ENCODE assay signal across 8 cellular contexts in genomic region chr6:292506-293184, GRCh38. TPM values are rescaled to one million over a fixed set of nuclear protein-coding genes. Genes with fewer than 3 reads are reported as not detected.
DNase-seq lines count a peak whose midpoint lies in the region; ATAC-seq, FAIRE-seq and TF ChIP-seq lines count a peak whose summit lies in the region.

No MANE protein-coding gene starts in this region.

- TF ChIP-seq POLR2A in GM12892 (IDR thresholded peaks at IDR 0.05; ENCODE audit: low read depth, low read length): peak; percentile 76

- peak overlapping the region; percentile 97 for H3K27ac ChIP-seq in RWPE1

- in situ Hi-C loops in astrocyte of the cerebellum (cut with HindIII; ENCODE audit: low sequenced_read_pairs): no loop called here

- peak; percentile 67 for DNase-seq in GM12892 (ENCODE audit: insufficient read length)
- peak; percentile 44 for DNase-seq in RWPE1 (ENCODE audit: low spot score)
- DNase-seq in astrocyte of the cerebellum (ENCODE audit: low read depth): no peak
- DNase-seq in inferior parietal cortex (ENCODE audit: extremely low spot score): peak; percentile 61
- peak; percentile 52 to 59 for DNase-seq in stimulated activated CD4-positive, alpha-beta T cell treated with anti-CD3 and anti-CD28 coated beads, Interleukin-1b, Interleukin-23, amount 100 ng/mL, for 1 hour (ENCODE audit: low read depth in 2 of 2)
- DNase-seq in NCI-H1930 (lab: John Stamatoyannopoulos, UW): no peak
- DNase-seq in NCI-H2196 treated with DMSO at 0.1 percent for 48 hours (lab: John Stamatoyannopoulos, UW; ENCODE audit: unreplicated experiment): no peak

- POLR2A ChIA-PET in RWPE1 (lab: Yijun Ruan, JAX; ENCODE audit: low non-redundant PET): interaction anchor here (0.7 to 1.1 kb wide), 2 partner anchors 77 to 522 kb away, joined by 3 read pairs; no protein-coding TSS in a partner anchor

- CTCF ChIA-PET in RWPE1 (lab: Yijun Ruan, JAX): interaction anchor here (0.7 kb wide), 1 partner anchor 244 kb away, joined by 3 read pairs; no protein-coding TSS in a partner anchor

- ATAC-seq in HG02678 (IDR thresholded peaks at IDR 0.05; ENCODE audit: unreplicated experiment): peak; percentile 27

- H3K4me3 ChIP-seq in astrocyte of the cerebellum (ENCODE audit: low read depth, low read length): peak overlapping the region; percentile 62

- peak; percentile 91 for FAIRE-seq in GM12892 (lab: Jason Lieb, UNC)

- TF ChIP-seq CTCF in RWPE1 (conservative IDR thresholded peaks at IDR 0.05; ENCODE audit: low read depth) (no peak), astrocyte of the cerebellum (IDR thresholded peaks at IDR 0.05; ENCODE audit: low read depth, low read length, missing control alignments) (no peak)

RNA-seq across cellular contexts. Expression of gene DUSP22, which starts 0.4 kb away (rescaled TPM):
- polyA plus RNA-seq in GM12892 (2012; ENCODE audit: missing spikeins): 89.0 TPM

Comparison
In these comparisons a context has a peak if more than half of its experiments do, and no peak if none do; other contexts are left out.
1. DNase-seq: peak in GM12892 (single experiment), RWPE1 (single experiment), inferior parietal cortex (single experiment) and stimulated activated CD4-positive, alpha-beta T cell treated with anti-CD3 and anti-CD28 coated beads, Interleukin-1b, Interleukin-23, amount 100 ng/mL, for 1 hour (2 of 2); none in astrocyte of the cerebellum (single experiment), NCI-H1930 (0 of 2) and NCI-H2196 treated with DMSO at 0.1 percent for 48 hours (single experiment).